Comparison of ENCODE assay signal across 36 cellular contexts in genomic region chr17:53319947-53320346, GRCh38.
"Had no signal": no experiment of that assay in that cellular context is flagged by ENCODE, and none has a peak within 500 bp of the region (broad histone marks: within the 10 kb centered on the region; RNA-seq: fewer than 3 reads in every experiment).

No MANE protein-coding gene starts in this region.

- DNase-seq: Karpas-422, Kasumi-1, MG63, MM.1S, MV-4-11, NCI-H1048, NCI-H1092, NCI-H1092 treated with DMSO at 0.1 percent for 48 hours, NCI-H1105, NCI-H1105 treated with DMSO at 0.1 percent for 48 hours, NCI-H1417, NCI-H1417 treated with DMSO at 0.1 percent for 48 hours, NCI-H1436, NCI-H1436 treated with DMSO at 0.1 percent for 48 hours, NCI-H146, NCI-H1694, NCI-H1694 treated with DMSO at 0.1 percent for 48 hours, NCI-H187, NCI-H187 treated with DMSO at 0.1 percent for 48 hours, NCI-H1930, NCI-H2029, NCI-H2029 treated with DMSO at 0.1 percent for 48 hours, NCI-H2081, NCI-H2081 treated with DMSO at 0.1 percent for 48 hours, NCI-H2107, NCI-H2171, NCI-H2171 treated with DMSO at 0.1 percent for 48 hours, NCI-H2227 treated with DMSO at 0.1 percent for 48 hours, NCI-H226, NCI-H345, NCI-H446, NCI-H446 treated with DMSO at 0.1 percent for 48 hours, NCI-H510A, NCI-H510A treated with DMSO at 0.1 percent for 48 hours, NCI-H524, NCI-H524 treated with DMSO at 0.1 percent for 48 hours had no signal

- H3K27me3 ChIP-seq: MG63 had no signal

- H3K4me3 ChIP-seq: MG63 had no signal

- H3K36me3 ChIP-seq: MG63 had no signal
